Comparison of ENCODE assay signal across 2 cellular contexts in the genomic region with DNA sequence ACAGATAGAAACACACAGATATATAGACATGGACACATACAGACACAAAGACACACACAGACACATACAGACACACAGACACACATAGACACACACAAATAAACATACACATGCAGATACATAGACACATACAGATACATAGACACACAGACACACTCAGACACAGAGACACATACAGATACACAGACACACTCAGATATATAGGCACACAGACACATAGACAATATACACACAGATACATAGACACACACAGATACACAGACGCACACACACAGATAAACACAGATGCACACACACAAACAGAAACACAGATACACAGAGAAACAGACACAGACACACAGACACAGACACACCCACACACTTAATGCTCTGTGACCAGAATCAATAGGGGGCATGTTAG.
TF ChIP-seq lines count a peak whose summit lies in the region.

No MANE protein-coding gene starts in this region.

TF ChIP-seq in HepG2, 621 proteins besides CTCF, POLR2A, EP300 and RAD21:
- TF ChIP-seq TBX3 (IDR thresholded peaks at IDR 0.05; ENCODE audit: borderline replicate concordance) (no peak), NBN (conservative IDR thresholded peaks at IDR 0.05) (0 out of 2 replicates have a peak, but pooled peaks have one; percentile 7), SKI (IDR thresholded peaks at IDR 0.05; ENCODE audit: partially characterized antibody) (no peak), ZNF207 (IDR thresholded peaks at IDR 0.05; ENCODE audit: borderline replicate concordance) (0 out of 2 replicates have a peak, but pooled peaks have one; percentile 55), ZNF720 (CRISPR knock-in tag; IDR thresholded peaks at IDR 0.05) (no peak), ZNF280B (CRISPR knock-in tag; IDR thresholded peaks at IDR 0.05; ENCODE audit: borderline replicate concordance) (no peak), FOXO4 (CRISPR knock-in tag; conservative IDR thresholded peaks at IDR 0.05) (no peak)

TF ChIP-seq in H1, 55 proteins besides CTCF, POLR2A, EP300 and RAD21:
- TF ChIP-seq PHF8 (conservative IDR thresholded peaks at IDR 0.05; ENCODE audit: low read depth, low read length) (no peak), HDAC6 (IDR thresholded peaks at IDR 0.05; ENCODE audit: low read depth, low read length) (no peak), EZH2 (IDR thresholded peaks at IDR 0.05; ENCODE audit: low read depth, low read length, severe bottlenecking) (no peak), MAX (IDR thresholded peaks at IDR 0.05) (no peak), POLR2AphosphoS5 (IDR thresholded peaks at IDR 0.05; ENCODE audit: low read depth, low read length) (no peak), TAF7 (optimal IDR thresholded peaks at IDR 0.05; ENCODE audit: borderline replicate concordance, low read depth, low read length) (no peak), SIRT6 (IDR thresholded peaks at IDR 0.05; ENCODE audit: low read length) (no peak), TAF1 (IDR thresholded peaks at IDR 0.05; ENCODE audit: low read depth, low read length) (no peak), JUND (IDR thresholded peaks at IDR 0.05; ENCODE audit: low read length) (no peak), CBX8 (IDR thresholded peaks at IDR 0.05; ENCODE audit: borderline replicate concordance, low read depth, low read length) (no peak), CHD2 (IDR thresholded peaks at IDR 0.05; ENCODE audit: low read length) (no peak), CTBP2 (IDR thresholded peaks at IDR 0.05; ENCODE audit: borderline replicate concordance, insufficient read depth, insufficient read length, low read length) (no peak), RFX5 (IDR thresholded peaks at IDR 0.05; ENCODE audit: borderline replicate concordance, low read depth, low read length) (no peak), KDM1A (IDR thresholded peaks at IDR 0.05; ENCODE audit: borderline replicate concordance, low read length) (no peak), GTF2F1 (IDR thresholded peaks at IDR 0.05; ENCODE audit: borderline replicate concordance, low read depth, low read length) (no peak)
